Comparison of ENCODE assay signal across 18 cellular contexts in genomic region chr6:12261502-12261901, GRCh38. TPM values are rescaled to one million over a fixed set of nuclear protein-coding genes. Genes with fewer than 3 reads are reported as not detected.
A peak's percentile ranks its signal among the peaks of the same experiment; 100 is the strongest.
DNase-seq lines count a peak whose midpoint lies in the region; ATAC-seq, FAIRE-seq and TF ChIP-seq lines count a peak whose summit lies in the region.
"Had no signal": no experiment of that assay in that cellular context is flagged by ENCODE, and none has a peak within 500 bp of the region (broad histone marks: within the 10 kb centered on the region; RNA-seq: fewer than 3 reads in every experiment).

No MANE protein-coding gene starts in this region.

- TF ChIP-seq RAD21 in K562 (CRISPR knock-in tag; conservative IDR thresholded peaks at IDR 0.05 in 1 of 2, IDR thresholded peaks at IDR 0.05 in 1 of 2) = no peak

- TF ChIP-seq EP300 in K562 (IDR thresholded peaks at IDR 0.05; ENCODE audit: low read length) = no peak

- H3K4me3 ChIP-seq in GM12865 (ENCODE audit: low read depth, low read length) (no peak overlapping the region), K562 (no peak overlapping the region)
- H3K4me3 ChIP-seq in effector memory CD4-positive, alpha-beta T cell (ENCODE audit: insufficient read depth, low read depth, low read length, poor library complexity, severe bottlenecking) = no peak overlapping the region
- H3K4me3 ChIP-seq: HAP-1 had no signal

- no peak overlapping the region for H3K27ac ChIP-seq in K562 (ENCODE audit: extremely low read depth, low read depth, low read length)
- H3K27ac ChIP-seq in effector memory CD4-positive, alpha-beta T cell (ENCODE audit: insufficient read depth, low read length, poor library complexity, severe bottlenecking) = no peak overlapping the region

- ATAC-seq in K562 (no peak), left colon (peak; percentile 50)
- ATAC-seq: Panc1 had no signal

- no peak overlapping the region for H3K4me2 ChIP-seq in K562 (ENCODE audit: insufficient read depth, low read length)

- POLR2A ChIA-PET in K562 (lab: Yijun Ruan, JAX) = no interaction called here

- no peaks in the 10 kb centered on the region for H3K9me1 ChIP-seq in K562 (ENCODE audit: control insufficient read depth, insufficient read depth, low read length)

- no peak for TF ChIP-seq CTCF in GM12865 (IDR thresholded peaks at IDR 0.05; ENCODE audit: insufficient read depth, low read depth, low read length, missing control alignments)
- TF ChIP-seq CTCF in K562 (IDR thresholded peaks at IDR 0.05 in 2 of 3, conservative IDR thresholded peaks at IDR 0.05 in 1 of 3; ENCODE audit: insufficient read depth in 2 of 3, low read depth in 1 of 3, low read length in 3 of 3) = no peak

- peaks cover 0 to 5% of the 10 kb centered on the region in 2 experiments; a peak in 1 of 5 replicates for H3K27me3 ChIP-seq in K562 (ENCODE audit: control insufficient read depth in 2 of 2, insufficient read depth in 2 of 2, low read length in 2 of 2)
- H3K27me3 ChIP-seq in effector memory CD4-positive, alpha-beta T cell (replicated peaks; ENCODE audit: control insufficient read depth, insufficient read depth, low read length, poor library complexity, severe bottlenecking) = no peaks in the 10 kb centered on the region
- H3K27me3 ChIP-seq: BE2C had no signal

- CTCF ChIA-PET in K562 (lab: Yijun Ruan, JAX; ENCODE audit: low intra/inter-chr PET ratio) = no interaction called here

- TF ChIP-seq POLR2A in K562 (conservative IDR thresholded peaks at IDR 0.05) = no peak

- no peaks in the 10 kb centered on the region for H3K79me2 ChIP-seq in K562 (ENCODE audit: control insufficient read depth, insufficient read depth, low read length)

- no peaks in the 10 kb centered on the region for H3K36me3 ChIP-seq in K562 (ENCODE audit: control insufficient read depth, insufficient read depth, low read length)
- H3K36me3 ChIP-seq in effector memory CD4-positive, alpha-beta T cell (ENCODE audit: control insufficient read depth, insufficient read depth, low read length) = no peaks in the 10 kb centered on the region
- H3K36me3 ChIP-seq: BE2C, HAP-1 had no signal

- H3K9me3 ChIP-seq in K562 (replicated peaks; ENCODE audit: control insufficient read depth, insufficient read depth, low read depth, low read length) = no peaks in the 10 kb centered on the region
- no peaks in the 10 kb centered on the region for H3K9me3 ChIP-seq in effector memory CD4-positive, alpha-beta T cell (ENCODE audit: control insufficient read depth, low read length)
- H3K9me3 ChIP-seq: BE2C, HAP-1 had no signal

- H3K4me1 ChIP-seq in K562 (replicated peaks in 1 of 2; ENCODE audit: control insufficient read depth in 2 of 2, insufficient read depth in 2 of 2, low read length in 2 of 2) = no peaks in the 10 kb centered on the region
- no peaks in the 10 kb centered on the region for H3K4me1 ChIP-seq in effector memory CD4-positive, alpha-beta T cell (ENCODE audit: control insufficient read depth, insufficient read depth, low read length, poor library complexity, severe bottlenecking)
- H3K4me1 ChIP-seq: BE2C, HAP-1 had no signal

- 2% methylated on average over 7 of the region's 7 CpGs for WGBS in K562 (ENCODE audit: insufficient coverage, low coverage, missing lambda C conversion rate)

- DNase-seq in CD1c-positive myeloid dendritic cell (ENCODE audit: extremely low spot score) (peak; percentile 51), GM12865 (ENCODE audit: low read depth) (peak; percentile 52), K562 (ENCODE audit: extremely low read depth in 1 of 4, low spot score in 3 of 4) (no peak), left colon (peak; percentile 40 to 50), KG1 (lab: John Stamatoyannopoulos, UW) (no peak), NCI-H1436 treated with DMSO at 0.1 percent for 48 hours (lab: John Stamatoyannopoulos, UW) (no peak)
- DNase-seq in effector memory CD4-positive, alpha-beta T cell = no peak
- no peak for DNase-seq in stimulated activated CD4-positive, alpha-beta T cell treated with anti-CD3 and anti-CD28 coated beads, Interleukin-2, amount 100 ng/mL, for 24 hours
- DNase-seq: BE2C; CD8-positive, alpha-beta memory T cell; DMS 273 treated with DMSO at 0.1 percent for 48 hours; IMR-90; NCI-H1092; NCI-H187; NCI-H446; SHP77 had no signal

- H3K9ac ChIP-seq in K562 (ENCODE audit: insufficient read depth in 1 of 2, low read depth in 2 of 2, low read length in 2 of 2) = no peak overlapping the region

- BruUV-seq in K562 (replicated peaks; lab: Mats Ljungman, UMichigan) = no TSS peak

- no peak overlapping the region for H2AFZ ChIP-seq in K562 (ENCODE audit: low read depth, low read length)

- no peaks in the 10 kb centered on the region for H4K20me1 ChIP-seq in K562 (replicated peaks; ENCODE audit: control insufficient read depth, insufficient read depth, low read length)

- in situ Hi-C loops in K562 (cut with MboI) = no loop called here

- intact Hi-C loops in K562 (cut with micrococcal nuclease) (no loop called here), left colon (cut with DNase I, micrococcal nuclease) (no loop called here)

- FAIRE-seq in K562 (lab: Jason Lieb, UNC) = no peak

TF ChIP-seq in K562, 482 proteins besides CTCF, POLR2A, EP300 and RAD21:
- TF ChIP-seq, protein P1, sequence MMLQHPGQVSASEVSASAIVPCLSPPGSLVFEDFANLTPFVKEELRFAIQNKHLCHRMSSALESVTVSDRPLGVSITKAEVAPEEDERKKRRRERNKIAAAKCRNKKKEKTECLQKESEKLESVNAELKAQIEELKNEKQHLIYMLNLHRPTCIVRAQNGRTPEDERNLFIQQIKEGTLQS (IDR thresholded peaks at IDR 0.05) = peak; percentile 40; the same call in 1 of the 2 replicates
- TF ChIP-seq, protein P1 (CRISPR knock-in tag; conservative IDR thresholded peaks at IDR 0.05) = no peak
- TF ChIP-seq NEUROD1 (IDR thresholded peaks at IDR 0.05; ENCODE audit: borderline replicate concordance, low read depth, low read length, partially characterized antibody) = no peak
- TF ChIP-seq ZC3H8 (IDR thresholded peaks at IDR 0.05) = no peak

RNA-seq across cellular contexts. Expression of gene EDN1, which starts 28.7 kb away (rescaled TPM):
- total RNA-seq in K562 (2011; cell fraction: chromatin; rRNA removed; ENCODE audit: low replicate concordance) = not detected in 2 replicates
- total RNA-seq in K562 (2011; cell fraction: nucleolus; rRNA removed) = not detected in 2 replicates
- not detected in 2 replicates for total RNA-seq in K562 (2011; cell fraction: nucleoplasm; rRNA removed)
- total RNA-seq in K562 (2014; rRNA removed) (not detected in 2 replicates), K562 (2014; rRNA removed; fragmentation: Illumina TruSeq; extraction: Trizol) (not detected in 2 replicates), K562 (2015; rRNA removed; fragmentation: Illumina TruSeq; extraction: Trizol) (0.08 TPM in 1 of 2 replicates, not detected in the other), K562 (2021) (not detected in 2 replicates), left colon (10 to 100 TPM; 16.8 to 24.8 TPM)
- polyA plus RNA-seq in K562 (2011; rRNA removed) (0.03 TPM in 1 of 2 replicates, not detected in the other), K562 (2014; fragmentation: Illumina TruSeq; extraction: Trizol) (0.06 and 0.07 TPM in 2 replicates), K562 (2014; fragmentation: Nextera tagmentation; extraction: Ambion mirVana) (not detected), K562 (2014; rRNA removed) (0.07 TPM in 1 of 2 replicates, not detected in the other)
- polyA plus RNA-seq in K562 (2011; cell fraction: cytosol; rRNA removed) = 0.06 and 0.07 TPM in 2 replicates
- 0.10 and 0.25 TPM in 2 replicates for polyA plus RNA-seq in K562 (2011; cell fraction: nucleus; rRNA removed)
- 0.05 and 0.10 TPM in 2 replicates for polyA plus RNA-seq in K562 (2012)
- not detected in 2 replicates for polyA minus RNA-seq in K562 (2011; rRNA and poly(A)+ RNA removed)
- polyA minus RNA-seq in K562 (2011; cell fraction: cytosol; rRNA and poly(A)+ RNA removed) = not detected in 2 replicates
- not detected in 2 replicates for polyA minus RNA-seq in K562 (2011; cell fraction: nucleus; rRNA and poly(A)+ RNA removed)
- polyA plus RNA-seq: CD8-positive, alpha-beta memory T cell had no signal

Comparison
In these comparisons a context has a peak if more than half of its experiments do, and no peak if none do; other contexts are left out.
1. DNase-seq: peak in CD1c-positive myeloid dendritic cell (single experiment), GM12865 (single experiment) and left colon (2 of 2); none in K562 (0 of 4), effector memory CD4-positive, alpha-beta T cell (0 of 3), stimulated activated CD4-positive, alpha-beta T cell treated with anti-CD3 and anti-CD28 coated beads, Interleukin-2, amount 100 ng/mL, for 24 hours (0 of 2), KG1 (single experiment) and NCI-H1436 treated with DMSO at 0.1 percent for 48 hours (single experiment).
2. RNA of gene EDN1, which starts 28.7 kb away (total RNA-seq): 16.8 to 24.8 TPM in left colon; 0.08 TPM in K562; every median in the first group is over 10 times any median in the second.